In the genomic region with DNA sequence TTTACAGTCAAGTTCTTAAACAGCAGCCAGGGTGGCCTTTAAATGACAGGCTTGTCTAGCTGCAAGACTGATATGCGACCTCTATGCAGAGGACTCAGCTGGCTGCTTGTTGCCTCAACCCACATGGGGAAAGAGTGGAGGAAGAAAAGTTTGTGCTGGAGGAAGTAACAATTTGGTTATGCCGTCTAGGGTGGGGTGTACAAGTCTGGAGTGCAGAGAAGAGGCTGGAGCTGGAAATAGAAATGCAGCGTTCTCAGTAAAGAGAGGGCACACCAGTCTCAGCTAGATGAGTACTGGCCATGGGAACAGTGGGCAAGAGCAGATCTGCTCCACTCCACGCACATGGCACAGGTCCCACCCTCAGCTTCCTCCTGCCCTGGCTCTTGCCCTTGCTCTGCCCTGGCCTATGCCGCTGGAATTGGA, we compare ENCODE assay signal across 21 cellular contexts. TPM values are rescaled to one million over a fixed set of nuclear protein-coding genes. Genes with fewer than 3 reads are reported as not detected.
DNase-seq lines count a peak whose midpoint lies in the region; ATAC-seq and TF ChIP-seq lines count a peak whose summit lies in the region.
"Had no signal": no experiment of that assay in that cellular context is flagged by ENCODE, and none has a peak within 500 bp of the region (broad histone marks: within the 10 kb centered on the region; RNA-seq: fewer than 3 reads in every experiment).

No MANE protein-coding gene starts in this region.

- no peaks in the 10 kb centered on the region for H3K9me3 ChIP-seq in lung (ENCODE audit: control insufficient read depth in 2 of 2, insufficient read depth in 1 of 2, low read length in 1 of 2)
- H3K9me3 ChIP-seq in mesenchymal stem cell (ENCODE audit: control insufficient read depth, low read length) = no peaks in the 10 kb centered on the region
- H3K9me3 ChIP-seq: prostate gland, SK-N-SH had no signal

- DNase-seq in Right ventricle myocardium superior (no peak), cardiac septum (ENCODE audit: low spot score) (no peak), lung (ENCODE audit: low spot score) (no peak), mesenchymal stem cell (no peak), GM10266 (ENCODE audit: extremely low spot score) (no peak)
- no peak for DNase-seq in stimulated activated naive B cell treated with anti-CD40 and anti-IgM and Interleukin-4, amounts not matched to agents 10 μg/mL and 1 μg/mL and 100 μg/mL, for 72 hours
- DNase-seq: cortex of kidney; foreskin melanocyte; GDM1; naive thymus-derived CD4-positive, alpha-beta T cell; NCI-H1092; NCI-H2107; NCI-H524 treated with DMSO at 0.1 percent for 48 hours; OCI-M1; SK-N-SH; stimulated activated CD4-positive, alpha-beta T cell treated with anti-CD3 and anti-CD28 coated beads, Interleukin-12 subunit alpha, Interleukin-12 subunit beta, amount 100 ng/mL, for 4 hours; stimulated activated naive CD8-positive, alpha-beta T cell treated with anti-CD3 and anti-CD28 coated beads, Interleukin-15, Interleukin-2, amounts not matched to agents 100 U/mL and 50 U/mL, for 24 hours had no signal

- H3K36me3 Mint-ChIP-seq in activated T-helper 17 cell treated with anti-CD3 and anti-CD28 coated beads, Interleukin-2, amount 50 U/mL, for 72 hours (ENCODE audit: low read depth) = peaks cover 89% of the 10 kb centered on the region
- H3K36me3 Mint-ChIP-seq in stimulated activated naive B cell treated with anti-CD40 and anti-IgM and Interleukin-4, amounts not matched to agents 10 μg/mL and 1 μg/mL and 100 μg/mL, for 72 hours = peaks cover 28 to 31% of the 10 kb centered on the region in 2 donors

- H3K23ac ChIP-seq in mesenchymal stem cell (ENCODE audit: low read length in 2 of 2) = no peak overlapping the region

- no peak overlapping the region for H3K27ac ChIP-seq in lung (ENCODE audit: low read depth in 1 of 2, low read length in 1 of 2)
- no peak overlapping the region for H3K27ac ChIP-seq in mesenchymal stem cell (ENCODE audit: low read length, poor library complexity, severe bottlenecking)
- H3K27ac ChIP-seq: prostate gland had no signal

- H3K4me1 ChIP-seq in lung (ENCODE audit: control insufficient read depth in 2 of 2, insufficient read depth in 2 of 2, low read length in 2 of 2) (no peaks in the 10 kb centered on the region), mesenchymal stem cell (ENCODE audit: control insufficient read depth, insufficient read depth, low read depth, low read length) (no peaks in the 10 kb centered on the region)
- H3K4me1 ChIP-seq: prostate gland had no signal

- no peak overlapping the region for H3K18ac ChIP-seq in mesenchymal stem cell (ENCODE audit: low read depth in 1 of 2, low read length in 2 of 2)

- H3K4ac ChIP-seq in mesenchymal stem cell (ENCODE audit: low read depth in 1 of 2, low read length in 2 of 2) = no peak overlapping the region

- no peak overlapping the region for H2BK120ac ChIP-seq in mesenchymal stem cell (ENCODE audit: low read depth, low read length)

- H3K27me3 ChIP-seq in lung (ENCODE audit: control insufficient read depth, insufficient read depth) = no peaks in the 10 kb centered on the region
- H3K27me3 ChIP-seq in mesenchymal stem cell (ENCODE audit: control insufficient read depth in 1 of 2, insufficient read depth in 1 of 2, low read length in 2 of 2) = no peaks in the 10 kb centered on the region

- intact Hi-C loops in Right ventricle myocardium superior (cut with DNase I) = no loop called here
- intact Hi-C loops in cardiac septum (cut with DNase I) = no loop called here

- H2BK5ac ChIP-seq in mesenchymal stem cell (ENCODE audit: low read depth, low read length, poor library complexity, severe bottlenecking) = no peak overlapping the region

- H4K91ac ChIP-seq in mesenchymal stem cell (ENCODE audit: low read length) = no peak overlapping the region

- H2BK12ac ChIP-seq in mesenchymal stem cell (ENCODE audit: low read length in 2 of 2) = no peak overlapping the region

- no peak overlapping the region for H4K8ac ChIP-seq in mesenchymal stem cell (ENCODE audit: low read length)

- no peak overlapping the region for H3K4me3 ChIP-seq in lung
- H3K4me3 ChIP-seq in mesenchymal stem cell (ENCODE audit: insufficient read depth in 1 of 2, low read depth in 1 of 2, low read length in 2 of 2) = no peak overlapping the region
- H3K4me3 ChIP-seq: prostate gland had no signal

- H2AK5ac ChIP-seq in mesenchymal stem cell (ENCODE audit: low read length, severe bottlenecking) = no peak overlapping the region

- H3K9me3 Mint-ChIP-seq in activated T-helper 17 cell treated with anti-CD3 and anti-CD28 coated beads, Interleukin-2, amount 50 U/mL, for 72 hours = no peaks in the 10 kb centered on the region
- no peaks in the 10 kb centered on the region for H3K9me3 Mint-ChIP-seq in stimulated activated naive B cell treated with anti-CD40 and anti-IgM and Interleukin-4, amounts not matched to agents 10 μg/mL and 1 μg/mL and 100 μg/mL, for 72 hours
- H3K9me3 Mint-ChIP-seq: naive thymus-derived CD4-positive, alpha-beta T cell; type B pancreatic cell had no signal

- peak; percentile 52 for ATAC-seq in Right ventricle myocardium superior (ENCODE audit: poor library complexity)
- no peak for ATAC-seq in activated T-helper 17 cell treated with anti-CD3 and anti-CD28 coated beads, Interleukin-2, amount 50 U/mL, for 72 hours (replicated peaks)
- ATAC-seq in lung (ENCODE audit: insufficient read depth, low FRiP score) = peak; percentile 19
- ATAC-seq in stimulated activated naive B cell treated with anti-CD40 and anti-IgM and Interleukin-4, amounts not matched to agents 10 μg/mL and 1 μg/mL and 100 μg/mL, for 72 hours (replicated peaks) = peak; percentile 33 to 61
- ATAC-seq in HG03457 (IDR thresholded peaks at IDR 0.05; ENCODE audit: unreplicated experiment) = no peak
- ATAC-seq: naive thymus-derived CD4-positive, alpha-beta T cell; stimulated activated naive CD8-positive, alpha-beta T cell treated with anti-CD3 and anti-CD28 coated beads, Interleukin-15, Interleukin-2, amounts not matched to agents 100 U/mL and 50 U/mL, for 24 hours had no signal

- peaks cover 25% of the 10 kb centered on the region for H3K4me1 Mint-ChIP-seq in activated T-helper 17 cell treated with anti-CD3 and anti-CD28 coated beads, Interleukin-2, amount 50 U/mL, for 72 hours
- H3K4me1 Mint-ChIP-seq in stimulated activated naive B cell treated with anti-CD40 and anti-IgM and Interleukin-4, amounts not matched to agents 10 μg/mL and 1 μg/mL and 100 μg/mL, for 72 hours = peaks cover 7 to 29% of the 10 kb centered on the region in 2 donors

- H2AFZ ChIP-seq in mesenchymal stem cell (ENCODE audit: low read depth, low read length) = no peak overlapping the region

- peak overlapping the region; percentile 70 for H3K4me3 Mint-ChIP-seq in activated T-helper 17 cell treated with anti-CD3 and anti-CD28 coated beads, Interleukin-2, amount 50 U/mL, for 72 hours
- H3K4me3 Mint-ChIP-seq in stimulated activated naive B cell treated with anti-CD40 and anti-IgM and Interleukin-4, amounts not matched to agents 10 μg/mL and 1 μg/mL and 100 μg/mL, for 72 hours = no peak overlapping the region
- H3K4me3 Mint-ChIP-seq: type B pancreatic cell had no signal

- H2BK15ac ChIP-seq in mesenchymal stem cell (ENCODE audit: low read depth, poor library complexity, severe bottlenecking) = no peak overlapping the region

- H3K9ac ChIP-seq in mesenchymal stem cell (ENCODE audit: low read length) = no peak overlapping the region
- H3K9ac ChIP-seq: SK-N-SH had no signal

- peak overlapping the region in 1 of 2 experiments; percentile 1 for H3K14ac ChIP-seq in mesenchymal stem cell (ENCODE audit: low read length in 2 of 2)

- no peaks in the 10 kb centered on the region for H3K79me1 ChIP-seq in mesenchymal stem cell (replicated peaks; ENCODE audit: low read length, poor library complexity, severe bottlenecking)

- H3K36me3 ChIP-seq in lung (ENCODE audit: control insufficient read depth in 2 of 2, insufficient read depth in 2 of 2, low read length in 2 of 2) = no peaks in the 10 kb centered on the region
- H3K36me3 ChIP-seq in mesenchymal stem cell (ENCODE audit: control insufficient read depth in 1 of 2, insufficient read depth in 2 of 2, low read depth in 1 of 2, low read length in 2 of 2) = no peaks in the 10 kb centered on the region
- H3K36me3 ChIP-seq: prostate gland had no signal

- no peak for TF ChIP-seq CTCF in lung (IDR thresholded peaks at IDR 0.05; ENCODE audit: control extremely low read depth, extremely low read depth)
- no peak for TF ChIP-seq CTCF in GM10266 (IDR thresholded peaks at IDR 0.05; ENCODE audit: control insufficient read depth, insufficient read depth, low read depth, missing control alignments)

- H3K4me2 ChIP-seq in mesenchymal stem cell (ENCODE audit: low read length, poor library complexity, severe bottlenecking) = no peak overlapping the region
- H3K4me2 ChIP-seq: SK-N-SH had no signal

- 46 to 75% methylated on average over 5 of the region's 5 CpGs for WGBS in lung, 2 donors
- 86% methylated on average over 5 of the region's 5 CpGs for WGBS in mesenchymal stem cell

- no peaks in the 10 kb centered on the region for H3K27me3 Mint-ChIP-seq in activated T-helper 17 cell treated with anti-CD3 and anti-CD28 coated beads, Interleukin-2, amount 50 U/mL, for 72 hours
- H3K27me3 Mint-ChIP-seq in stimulated activated naive B cell treated with anti-CD40 and anti-IgM and Interleukin-4, amounts not matched to agents 10 μg/mL and 1 μg/mL and 100 μg/mL, for 72 hours = no peaks in the 10 kb centered on the region
- H3K27me3 Mint-ChIP-seq: naive thymus-derived CD4-positive, alpha-beta T cell; type B pancreatic cell had no signal

- H3K27ac Mint-ChIP-seq in activated T-helper 17 cell treated with anti-CD3 and anti-CD28 coated beads, Interleukin-2, amount 50 U/mL, for 72 hours = peak overlapping the region; percentile 73
- H3K27ac Mint-ChIP-seq in stimulated activated naive B cell treated with anti-CD40 and anti-IgM and Interleukin-4, amounts not matched to agents 10 μg/mL and 1 μg/mL and 100 μg/mL, for 72 hours = peak overlapping the region; percentile 15
- H3K27ac Mint-ChIP-seq: type B pancreatic cell had no signal

RNA-seq across cellular contexts. Expression of a gene that starts 59.9 kb away (rescaled TPM):
- total RNA-seq in Right ventricle myocardium superior (45.0 TPM), cardiac septum (43.9 TPM), lung (100 to 1,000 TPM in 1 of 2 donors, 10 to 100 TPM in 1; 57.1 to 113 TPM)
- 100 to 1,000 TPM; 605 to 771 TPM for total RNA-seq in activated T-helper 17 cell treated with anti-CD3 and anti-CD28 coated beads, Interleukin-2, amount 50 U/mL, for 72 hours
- polyA plus RNA-seq in lung = 100 to 1,000 TPM in 1 of 2 donors, 10 to 100 TPM in 1; 71.2 to 159 TPM
- polyA plus RNA-seq in mesenchymal stem cell (2013, experiment 1 of 2) = 58.9 TPM
- polyA plus RNA-seq in mesenchymal stem cell (2013, experiment 2 of 2) = 58.5 TPM

Comparison
In these comparisons a context has a peak if more than half of its experiments do, and no peak if none do; other contexts are left out.
1. ATAC-seq: peak in Right ventricle myocardium superior (single experiment), lung (single experiment) and stimulated activated naive B cell treated with anti-CD40 and anti-IgM and Interleukin-4, amounts not matched to agents 10 μg/mL and 1 μg/mL and 100 μg/mL, for 72 hours (2 of 2); none in activated T-helper 17 cell treated with anti-CD3 and anti-CD28 coated beads, Interleukin-2, amount 50 U/mL, for 72 hours (single experiment) and HG03457 (single experiment).
2. RNA of a gene that starts 59.9 kb away (total RNA-seq): 605 to 771 TPM in activated T-helper 17 cell treated with anti-CD3 and anti-CD28 coated beads, Interleukin-2, amount 50 U/mL, for 72 hours; 57.1 to 113 TPM in lung, 45.0 TPM in Right ventricle myocardium superior (single experiment) and 43.9 TPM in cardiac septum (single experiment); every median in the first group is over 4 times any median in the second.